5 cellular contexts compared by ENCODE assay signal in genomic region chr16:79685871-79686270, GRCh38.
"Had no signal": no experiment of that assay in that cellular context is flagged by ENCODE, and none has a peak within 500 bp of the region (broad histone marks: within the 10 kb centered on the region; RNA-seq: fewer than 3 reads in every experiment).

No MANE protein-coding gene starts in this region.

- H3K4me3 ChIP-seq: GM23248 had no signal

- DNase-seq: GM23248, GOT3, H7, HCEC 1CT, IMR-90 had no signal

- H3K9ac ChIP-seq: GM23248 had no signal

- H3K27ac ChIP-seq: GM23248 had no signal

- H2AFZ ChIP-seq: GM23248 had no signal
